In the genomic region with DNA sequence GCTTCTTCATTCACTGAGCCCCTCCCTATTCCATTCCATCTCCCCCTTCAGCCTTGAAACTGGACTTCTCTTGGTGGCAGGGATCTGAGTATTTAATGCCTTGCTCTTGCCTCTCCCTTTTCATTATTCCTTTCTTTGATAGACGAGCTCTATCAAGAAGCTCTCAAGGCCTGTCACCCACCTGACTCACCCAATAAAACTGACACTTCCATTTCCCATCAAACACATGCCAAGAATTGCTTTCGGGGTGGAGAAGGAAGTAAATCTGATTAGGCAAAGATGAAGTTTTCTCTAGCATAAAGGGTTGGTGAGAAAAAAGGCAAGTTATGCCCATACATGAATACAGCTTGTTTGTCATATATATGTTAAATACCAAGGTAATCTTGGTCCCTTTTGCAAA, we compare ENCODE assay signal across 22 cellular contexts. TPM values are rescaled to one million over a fixed set of nuclear protein-coding genes. Genes with fewer than 3 reads are reported as not detected.
DNase-seq lines count a peak whose midpoint lies in the region; ATAC-seq and TF ChIP-seq lines count a peak whose summit lies in the region.
"Had no signal": no experiment of that assay in that cellular context is flagged by ENCODE, and none has a peak within 500 bp of the region (broad histone marks: within the 10 kb centered on the region; RNA-seq: fewer than 3 reads in every experiment).

No MANE protein-coding gene starts in this region.

- BruUV-seq in PC-9 (replicated peaks; lab: Mats Ljungman, UMichigan), result no TSS peak

- H3K4me3 ChIP-seq in PC-9 (no peak overlapping the region), esophagus squamous epithelium (no peak overlapping the region)
- H3K4me3 ChIP-seq: BLaER1 treated with 17β-estradiol and CSF1 and Interleukin-3, amounts not matched to agents 10 nM and 100 nM; K562; SJCRH30 had no signal

- H3K36me3 Mint-ChIP-seq in activated CD8-positive, alpha-beta memory T cell treated with anti-CD3 and anti-CD28 coated beads, Interleukin-2, amount 10 ng/mL, durations not matched to agents 7 days and 5 days, result no peaks in the 10 kb centered on the region
- H3K36me3 Mint-ChIP-seq: CD4-positive, alpha-beta memory T cell had no signal

- peak overlapping the region; percentile 63 for H3K27ac ChIP-seq in PC-9
- peak overlapping the region in 3 of 4 donors; percentile 53 to 74 (median 59) for H3K27ac ChIP-seq in esophagus squamous epithelium
- H3K27ac ChIP-seq: BLaER1 treated with 17β-estradiol and CSF1 and Interleukin-3, amounts not matched to agents 10 nM and 100 nM; SJCRH30 had no signal

- no peaks in the 10 kb centered on the region for H3K9me2 ChIP-seq in PC-9 (ENCODE audit: insufficient read depth)

- peaks cover 2% of the 10 kb centered on the region for H3K9me3 Mint-ChIP-seq in activated CD8-positive, alpha-beta memory T cell treated with anti-CD3 and anti-CD28 coated beads, Interleukin-2, amount 10 ng/mL, durations not matched to agents 7 days and 5 days (ENCODE audit: low read depth)

- no peak overlapping the region for H2AFZ ChIP-seq in PC-9

- CTCF ChIA-PET in PC-9 (lab: Charles Lee), result no interaction called here
- CTCF ChIA-PET in activated CD8-positive, alpha-beta memory T cell treated with anti-CD3 and anti-CD28 coated beads, Interleukin-2, amount 10 ng/mL, durations not matched to agents 7 days and 5 days (lab: Charles Lee), result no interaction called here

- peaks cover 5% of the 10 kb centered on the region; the same call in 1 of the 2 replicates for H3K9me3 ChIP-seq in PC-9 (ENCODE audit: insufficient read depth, low read depth)
- peaks cover 0 to 12% (median 11%) of the 10 kb centered on the region in 3 donors for H3K9me3 ChIP-seq in esophagus squamous epithelium
- H3K9me3 ChIP-seq: SJCRH30 had no signal

- DNase-seq in HT-29 (ENCODE audit: low spot score) (peak; percentile 73), PC-9 (peak in 1 of 2 experiments; percentile 99), esophagus squamous epithelium (lab: John Stamatoyannopoulos, UW) (no peak), T-helper 9 cell (no peak)
- DNase-seq in activated CD8-positive, alpha-beta memory T cell treated with anti-CD3 and anti-CD28 coated beads, Interleukin-2, amount 10 ng/mL, durations not matched to agents 7 days and 5 days, result no peak
- no peak for DNase-seq in stimulated activated CD4-positive, alpha-beta T cell treated with anti-CD3 and anti-CD28 coated beads, Interleukin-2, amount 100 ng/mL, for 48 hours
- DNase-seq: Caco-2; CD4-positive, alpha-beta memory T cell; DMS 273 treated with DMSO at 0.1 percent for 48 hours; DMS79 treated with DMSO at 0.1 percent for 48 hours; NCI-H1092; NCI-H1436 treated with DMSO at 0.1 percent for 48 hours; NCI-H1930; NCI-H2227 treated with DMSO at 0.1 percent for 48 hours; NCI-H510A; NCI-H748 treated with DMSO at 0.1 percent for 48 hours; NK-92 treated with Interleukin-12 subunit alpha and Interleukin-12 subunit beta, amount 100 ng/mL, for 24 hours; SJCRH30 had no signal

- no peaks in the 10 kb centered on the region for H4K20me1 ChIP-seq in PC-9 (ENCODE audit: insufficient read depth)
- H4K20me1 ChIP-seq: BLaER1 treated with 17β-estradiol and CSF1 and Interleukin-3, amounts not matched to agents 10 nM and 100 nM had no signal

- no peak for ATAC-seq in activated CD8-positive, alpha-beta memory T cell treated with anti-CD3 and anti-CD28 coated beads, Interleukin-2, amount 10 ng/mL, durations not matched to agents 7 days and 5 days
- ATAC-seq in HG03571 (IDR thresholded peaks at IDR 0.05; ENCODE audit: unreplicated experiment), result no peak
- ATAC-seq: HepG2, K562 had no signal

- H3K79me2 ChIP-seq in PC-9 (ENCODE audit: low read depth), result no peaks in the 10 kb centered on the region

- H3K27me3 ChIP-seq in PC-9 (ENCODE audit: insufficient read depth, low read depth) (no peaks in the 10 kb centered on the region), esophagus squamous epithelium (no peaks in the 10 kb centered on the region)
- H3K27me3 ChIP-seq: BLaER1 treated with 17β-estradiol and CSF1 and Interleukin-3, amounts not matched to agents 10 nM and 100 nM; SJCRH30 had no signal

- H3K4me2 ChIP-seq in PC-9, result peak overlapping the region; percentile 30

- H3K4me1 ChIP-seq in PC-9 (replicated peaks; ENCODE audit: insufficient read depth), result peaks cover 31% of the 10 kb centered on the region
- peaks cover 0 to 25% (median 0%) of the 10 kb centered on the region in 3 donors for H3K4me1 ChIP-seq in esophagus squamous epithelium
- H3K4me1 ChIP-seq: SJCRH30 had no signal

- H3K27ac Mint-ChIP-seq in activated CD8-positive, alpha-beta memory T cell treated with anti-CD3 and anti-CD28 coated beads, Interleukin-2, amount 10 ng/mL, durations not matched to agents 7 days and 5 days, result no peak overlapping the region

- H3K27me3 Mint-ChIP-seq in activated CD8-positive, alpha-beta memory T cell treated with anti-CD3 and anti-CD28 coated beads, Interleukin-2, amount 10 ng/mL, durations not matched to agents 7 days and 5 days, result peaks cover 9% of the 10 kb centered on the region

- no peaks in the 10 kb centered on the region for H3K4me1 Mint-ChIP-seq in activated CD8-positive, alpha-beta memory T cell treated with anti-CD3 and anti-CD28 coated beads, Interleukin-2, amount 10 ng/mL, durations not matched to agents 7 days and 5 days

- no peak for TF ChIP-seq POLR2A in esophagus squamous epithelium (IDR thresholded peaks at IDR 0.05)

- no peaks in the 10 kb centered on the region for H3K36me3 ChIP-seq in PC-9 (ENCODE audit: low read depth)
- no peaks in the 10 kb centered on the region for H3K36me3 ChIP-seq in esophagus squamous epithelium
- H3K36me3 ChIP-seq: BLaER1 treated with 17β-estradiol and CSF1 and Interleukin-3, amounts not matched to agents 10 nM and 100 nM; SJCRH30 had no signal

- 16 to 21% methylated on average over 2 of the region's 2 CpGs for WGBS in esophagus squamous epithelium, 2 donors

- peaks cover 12% of the 10 kb centered on the region for H3F3A ChIP-seq in PC-9 (ENCODE audit: insufficient read depth, low read depth)

- POLR2A ChIA-PET in PC-9 (lab: Charles Lee; ENCODE audit: unreplicated experiment), result interaction anchor here (0.6 kb wide), 2 partner anchors 8 to 13 kb away, joined by 3 to 4 read pairs; no protein-coding TSS in a partner anchor

- H3K4me3 Mint-ChIP-seq in activated CD8-positive, alpha-beta memory T cell treated with anti-CD3 and anti-CD28 coated beads, Interleukin-2, amount 10 ng/mL, durations not matched to agents 7 days and 5 days, result no peak overlapping the region
- H3K4me3 Mint-ChIP-seq: CD4-positive, alpha-beta memory T cell had no signal

- TF ChIP-seq CTCF in PC-9 (conservative IDR thresholded peaks at IDR 0.05), result no peak
- no peak for TF ChIP-seq CTCF in esophagus squamous epithelium (IDR thresholded peaks at IDR 0.05)

- intact Hi-C loops in PC-9 (cut with micrococcal nuclease; ENCODE audit: unreplicated experiment) (no loop called here), esophagus squamous epithelium (cut with DNase I) (no loop called here)

RNA-seq across cellular contexts. Expression of a gene that starts 34.9 kb away (rescaled TPM):
- 97.2 and 98.4 TPM in 2 replicates for total RNA-seq in HT-29 (2014; rRNA removed; shearing (Covaris generic))
- 182 and 232 TPM in 2 replicates for total RNA-seq in PC-9 (2021)
- 10 to 100 TPM in 3 of 4 donors, 1 to 10 TPM in 1; 5.7 to 24.6 (median 20.2) TPM for total RNA-seq in esophagus squamous epithelium
- not detected for total RNA-seq in activated CD8-positive, alpha-beta memory T cell treated with anti-CD3 and anti-CD28 coated beads, Interleukin-2, amount 10 ng/mL, durations not matched to agents 7 days and 5 days
- total RNA-seq: CD4-positive, alpha-beta memory T cell had no signal

Comparison
In these comparisons a context has a peak if more than half of its experiments do, and no peak if none do; other contexts are left out.
1. RNA of a gene that starts 34.9 kb away (total RNA-seq): 182 to 232 TPM in PC-9, 97.2 to 98.4 TPM in HT-29 and 5.7 to 24.6 TPM in esophagus squamous epithelium; not detected in activated CD8-positive, alpha-beta memory T cell treated with anti-CD3 and anti-CD28 coated beads, Interleukin-2, amount 10 ng/mL, durations not matched to agents 7 days and 5 days; every median in the first group is over 4 times any median in the second.